ENCODE assay signal across 22 cellular contexts in the genomic region with DNA sequence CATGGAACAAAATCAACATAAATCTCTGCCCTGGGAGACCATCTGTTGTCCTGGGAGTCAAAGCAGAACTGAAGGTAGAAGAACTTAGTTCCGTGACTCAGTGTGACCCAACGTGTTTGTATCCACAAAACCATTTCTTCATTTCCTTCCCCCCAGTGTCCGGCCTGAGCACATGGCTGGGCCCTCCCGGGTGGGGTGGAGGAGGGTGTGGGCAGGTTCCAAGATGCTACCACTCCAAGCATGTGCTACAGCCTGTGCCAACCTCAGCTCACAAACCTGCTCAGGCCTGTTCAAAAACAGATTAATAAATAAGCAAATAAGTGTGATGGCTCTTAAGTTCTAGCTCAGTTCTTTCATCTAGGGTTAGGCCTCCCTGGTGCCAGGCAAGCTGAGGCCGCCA. TPM values are rescaled to one million over a fixed set of nuclear protein-coding genes. Genes with fewer than 3 reads are reported as not detected.
"Had no signal": no experiment of that assay in that cellular context is flagged by ENCODE, and none has a peak within 500 bp of the region (broad histone marks: within the 10 kb centered on the region; RNA-seq: fewer than 3 reads in every experiment).

No MANE protein-coding gene starts in this region.

- H3K27me3 ChIP-seq: neural progenitor cell, ovary, right lobe of liver, transverse colon, uterus had no signal

- ATAC-seq: activated T-cell treated with anti-CD3 and anti-CD28 coated beads, Interleukin-2, amount 50 U/mL, for 72 hours; naive thymus-derived CD4-positive, alpha-beta T cell; right lobe of liver; stimulated activated naive CD8-positive, alpha-beta T cell treated with anti-CD3 and anti-CD28 coated beads, Interleukin-15, amount 100 ng/mL, for 72 hours had no signal

- H3K9me3 ChIP-seq: ovary, right lobe of liver, suprapubic skin, transverse colon, uterus had no signal

- H3K4me3 ChIP-seq: neural progenitor cell, ovary, right lobe of liver, suprapubic skin, transverse colon, uterus had no signal

- FAIRE-seq: endothelial cell of umbilical vein, frontal cortex, small intestine had no signal

- H3K27ac ChIP-seq: neural progenitor cell, ovary, right lobe of liver, suprapubic skin, transverse colon, uterus had no signal

- H3K4me1 ChIP-seq: neural progenitor cell, suprapubic skin, uterus had no signal

- H3K36me3 ChIP-seq: neural progenitor cell, ovary, right lobe of liver, suprapubic skin, transverse colon, uterus had no signal

- DNase-seq: activated CD4-positive, alpha-beta T cell treated with anti-CD3 and anti-CD28 coated beads, Interleukin-2, amount 50 U/mL, for 4 hours; activated effector memory CD4-positive, alpha-beta T cell treated with anti-CD3 and anti-CD28 coated beads, Interleukin-2, amount 50 U/mL, for 16 hours; activated naive CD4-positive, alpha-beta T cell treated with anti-CD3 and anti-CD28 coated beads, Interleukin-2, amount 50 U/mL, for 16 hours; activated T-cell treated with anti-CD3 and anti-CD28 coated beads, Interleukin-2, amount 50 U/mL, for 72 hours; dermis blood vessel endothelial cell; effector memory CD4-positive, alpha-beta T cell; immature natural killer cell; kidney glomerular epithelial cell; naive thymus-derived CD4-positive, alpha-beta T cell; ovary; right lobe of liver; small intestine; stimulated activated CD4-positive, alpha-beta T cell treated with anti-CD3 and anti-CD28 coated beads, Interleukin-4, amount 100 ng/mL, for 1 hour; stimulated activated naive CD8-positive, alpha-beta T cell treated with anti-CD3 and anti-CD28 coated beads, Interleukin-15, amount 100 ng/mL, for 72 hours; transverse colon; uterus had no signal

RNA-seq across cellular contexts. Expression of gene SHANK2, which starts 55.3 kb away (rescaled TPM):
- total RNA-seq: activated CD8-positive, alpha-beta memory T cell treated with anti-CD3 and anti-CD28 coated beads for 36 hours; endothelial cell of umbilical vein; T-helper 2 cell treated with Interferon-gamma antibody and Interleukin-4, amounts not matched to agents 100 ng/mL and 5 ng/mL, for 36 hours had no signal
- polyA plus RNA-seq: endothelial cell of umbilical vein; immature natural killer cell; naive thymus-derived CD4-positive, alpha-beta T cell had no signal
